ENCODE assay signal across 20 cellular contexts in genomic region chr11:83921447-83922192, GRCh38.
"Had no signal": no experiment of that assay in that cellular context is flagged by ENCODE, and none has a peak within 500 bp of the region (broad histone marks: within the 10 kb centered on the region; RNA-seq: fewer than 3 reads in every experiment).

No MANE protein-coding gene starts in this region.

- ATAC-seq: esophagus mucosa; heart left ventricle; left colon; stimulated activated naive B cell treated with anti-CD40 and anti-IgM and Interleukin-4, amounts not matched to agents 10 μg/mL and 1 μg/mL and 100 μg/mL, for 72 hours; stimulated activated naive CD8-positive, alpha-beta T cell treated with anti-CD3 and anti-CD28 coated beads, Interleukin-15, amount 100 ng/mL, for 72 hours had no signal

- H3K4me1 Mint-ChIP-seq: naive B cell; nephron; stimulated activated naive B cell treated with anti-CD40 and anti-IgM and Interleukin-4, amounts not matched to agents 10 μg/mL and 1 μg/mL and 100 μg/mL, for 72 hours; stimulated activated naive CD8-positive, alpha-beta T cell treated with anti-CD3 and anti-CD28 coated beads, Interleukin-15, amount 100 ng/mL, for 72 hours had no signal

- H3K36me3 Mint-ChIP-seq: naive B cell; stimulated activated naive B cell treated with anti-CD40 and anti-IgM and Interleukin-4, amounts not matched to agents 10 μg/mL and 1 μg/mL and 100 μg/mL, for 72 hours had no signal

- DNase-seq: cortex of kidney; dorsolateral prefrontal cortex; effector CD8-positive, alpha-beta T cell; heart left ventricle; hippocampal formation; left colon; midbrain; naive B cell; sigmoid colon; stimulated activated CD4-positive, alpha-beta T cell treated with anti-CD3 and anti-CD28 coated beads, Interleukin-2, amount 100 ng/mL, for 24 hours; stimulated activated CD4-positive, alpha-beta T cell treated with anti-CD3 and anti-CD28 coated beads, Interleukin-4, amount 100 ng/mL, for 4 hours; stimulated activated naive B cell treated with anti-CD40 and anti-IgM and Interleukin-4, amounts not matched to agents 10 μg/mL and 1 μg/mL and 100 μg/mL, for 72 hours; stimulated activated naive CD8-positive, alpha-beta T cell treated with anti-CD3 and anti-CD28 coated beads, Interleukin-15, amount 100 ng/mL, for 72 hours; testis had no signal

- H3K27ac Mint-ChIP-seq: naive B cell; nephron; stimulated activated naive B cell treated with anti-CD40 and anti-IgM and Interleukin-4, amounts not matched to agents 10 μg/mL and 1 μg/mL and 100 μg/mL, for 72 hours; stimulated activated naive CD8-positive, alpha-beta T cell treated with anti-CD3 and anti-CD28 coated beads, Interleukin-15, amount 100 ng/mL, for 72 hours had no signal

- H3K9me3 ChIP-seq: sigmoid colon, testis, tibial nerve had no signal

- H3K27me3 Mint-ChIP-seq: stimulated activated naive B cell treated with anti-CD40 and anti-IgM and Interleukin-4, amounts not matched to agents 10 μg/mL and 1 μg/mL and 100 μg/mL, for 72 hours; stimulated activated naive CD8-positive, alpha-beta T cell treated with anti-CD3 and anti-CD28 coated beads, Interleukin-15, amount 100 ng/mL, for 72 hours had no signal

- H3K9me3 Mint-ChIP-seq: nephron; stimulated activated naive B cell treated with anti-CD40 and anti-IgM and Interleukin-4, amounts not matched to agents 10 μg/mL and 1 μg/mL and 100 μg/mL, for 72 hours; stimulated activated naive CD8-positive, alpha-beta T cell treated with anti-CD3 and anti-CD28 coated beads, Interleukin-15, amount 100 ng/mL, for 72 hours had no signal

- H3K27ac ChIP-seq: heart left ventricle, sigmoid colon, skin epidermis, testis, tibial nerve had no signal

- FAIRE-seq: endometrium, frontal cortex had no signal

- H3K36me3 ChIP-seq: heart left ventricle, sigmoid colon, tibial nerve had no signal

- H3K4me3 Mint-ChIP-seq: naive B cell; nephron; stimulated activated naive B cell treated with anti-CD40 and anti-IgM and Interleukin-4, amounts not matched to agents 10 μg/mL and 1 μg/mL and 100 μg/mL, for 72 hours; stimulated activated naive CD8-positive, alpha-beta T cell treated with anti-CD3 and anti-CD28 coated beads, Interleukin-15, amount 100 ng/mL, for 72 hours had no signal

- H3K4me1 ChIP-seq: sigmoid colon, testis, tibial nerve had no signal

- H3K4me3 ChIP-seq: dorsolateral prefrontal cortex, heart left ventricle, sigmoid colon, skin epidermis, testis, tibial nerve had no signal

- H3K27me3 ChIP-seq: dorsolateral prefrontal cortex, heart left ventricle, sigmoid colon, testis, tibial nerve had no signal
